Comparison of ENCODE assay signal across 2 cellular contexts in the genomic region with DNA sequence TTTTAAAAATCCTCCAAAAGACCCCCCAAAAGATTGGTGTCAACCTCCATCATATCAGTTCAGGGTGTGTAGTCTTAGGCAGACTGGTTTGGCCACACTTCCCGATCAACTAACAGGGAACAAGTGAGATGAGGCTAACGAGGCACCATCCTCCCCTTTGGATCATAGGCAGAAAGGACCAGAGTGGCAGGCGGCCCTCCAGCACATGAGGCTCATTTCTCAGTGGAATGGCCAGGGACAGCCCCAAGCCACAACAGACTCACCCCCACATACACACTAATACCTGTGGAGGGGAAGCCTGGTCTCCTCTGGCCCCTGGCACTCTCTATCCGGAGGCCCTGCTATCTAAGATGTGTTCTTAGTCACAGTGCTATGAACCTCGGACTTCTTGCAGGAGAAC.
TF ChIP-seq lines count a peak whose summit lies in the region.

No MANE protein-coding gene starts in this region.

TF ChIP-seq in IMR-90, 13 proteins besides CTCF, POLR2A, EP300 and RAD21:
- TF ChIP-seq FOS (IDR thresholded peaks at IDR 0.05; ENCODE audit: low read depth, low read length) (no peak), CHD1 (IDR thresholded peaks at IDR 0.05; ENCODE audit: low read depth, low read length) (no peak), RFX5 (IDR thresholded peaks at IDR 0.05; ENCODE audit: low read depth, low read length) (no peak), NFE2L2 (IDR thresholded peaks at IDR 0.05; ENCODE audit: low read depth, low read length) (no peak), MAZ (IDR thresholded peaks at IDR 0.05; ENCODE audit: borderline replicate concordance, low read depth, low read length) (no peak), SMC3 (IDR thresholded peaks at IDR 0.05; ENCODE audit: low read depth, low read length) (no peak), MAFK (IDR thresholded peaks at IDR 0.05; ENCODE audit: low read depth, low read length) (no peak), MXI1 (IDR thresholded peaks at IDR 0.05; ENCODE audit: borderline replicate concordance, low read depth, low read length) (no peak), BHLHE40 (IDR thresholded peaks at IDR 0.05; ENCODE audit: low read depth, low read length) (no peak), CEBPB (IDR thresholded peaks at IDR 0.05; ENCODE audit: low read depth, low read length) (no peak), RCOR1 (IDR thresholded peaks at IDR 0.05; ENCODE audit: insufficient replicate concordance, low read length) (no peak), ELK1 (IDR thresholded peaks at IDR 0.05; ENCODE audit: borderline replicate concordance, low read depth, low read length) (no peak)
- TF ChIP-seq, protein P1, sequence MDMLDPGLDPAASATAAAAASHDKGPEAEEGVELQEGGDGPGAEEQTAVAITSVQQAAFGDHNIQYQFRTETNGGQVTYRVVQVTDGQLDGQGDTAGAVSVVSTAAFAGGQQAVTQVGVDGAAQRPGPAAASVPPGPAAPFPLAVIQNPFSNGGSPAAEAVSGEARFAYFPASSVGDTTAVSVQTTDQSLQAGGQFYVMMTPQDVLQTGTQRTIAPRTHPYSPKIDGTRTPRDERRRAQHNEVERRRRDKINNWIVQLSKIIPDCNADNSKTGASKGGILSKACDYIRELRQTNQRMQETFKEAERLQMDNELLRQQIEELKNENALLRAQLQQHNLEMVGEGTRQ (IDR thresholded peaks at IDR 0.05; ENCODE audit: low read depth, low read length) = no peak

TF ChIP-seq in GM12878, 131 proteins besides CTCF, POLR2A, EP300 and RAD21:
- TF ChIP-seq ZSCAN29 (IDR thresholded peaks at IDR 0.05) = no peak
- TF ChIP-seq, protein P2, sequence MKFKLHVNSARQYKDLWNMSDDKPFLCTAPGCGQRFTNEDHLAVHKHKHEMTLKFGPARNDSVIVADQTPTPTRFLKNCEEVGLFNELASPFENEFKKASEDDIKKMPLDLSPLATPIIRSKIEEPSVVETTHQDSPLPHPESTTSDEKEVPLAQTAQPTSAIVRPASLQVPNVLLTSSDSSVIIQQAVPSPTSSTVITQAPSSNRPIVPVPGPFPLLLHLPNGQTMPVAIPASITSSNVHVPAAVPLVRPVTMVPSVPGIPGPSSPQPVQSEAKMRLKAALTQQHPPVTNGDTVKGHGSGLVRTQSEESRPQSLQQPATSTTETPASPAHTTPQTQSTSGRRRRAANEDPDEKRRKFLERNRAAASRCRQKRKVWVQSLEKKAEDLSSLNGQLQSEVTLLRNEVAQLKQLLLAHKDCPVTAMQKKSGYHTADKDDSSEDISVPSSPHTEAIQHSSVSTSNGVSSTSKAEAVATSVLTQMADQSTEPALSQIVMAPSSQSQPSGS (IDR thresholded peaks at IDR 0.05; ENCODE audit: low read length) = no peak
- no peak for TF ChIP-seq CEBPZ (IDR thresholded peaks at IDR 0.05; ENCODE audit: low read depth, low read length)
- TF ChIP-seq RAD51 (IDR thresholded peaks at IDR 0.05) = no peak
- TF ChIP-seq PRDM15 (CRISPR knock-in tag; IDR thresholded peaks at IDR 0.05) = no peak
- no peak for TF ChIP-seq SKIL (IDR thresholded peaks at IDR 0.05; ENCODE audit: low read depth, poor library complexity, severe bottlenecking)
